In genomic region chr2:70984228-70984575, GRCh38 we compare ENCODE assay signal across 1 cellular context.
A peak's percentile ranks its signal among the peaks of the same experiment; 100 is the strongest.
TF ChIP-seq lines count a peak whose summit lies in the region.

No MANE protein-coding gene starts in this region.

TF ChIP-seq in HepG2, 621 proteins besides CTCF, POLR2A, EP300 and RAD21:
- TF ChIP-seq ZFP91 (CRISPR knock-in tag; IDR thresholded peaks at IDR 0.05; ENCODE audit: borderline replicate concordance) (peak; percentile 27; the same call in 1 of the 2 replicates), ZNF337 (CRISPR knock-in tag; IDR thresholded peaks at IDR 0.05; ENCODE audit: borderline replicate concordance, low read depth) (no peak)
